In genomic region chr1:54816951-54817350, GRCh38 we compare ENCODE assay signal across 17 cellular contexts. TPM values are rescaled to one million over a fixed set of nuclear protein-coding genes. Genes with fewer than 3 reads are reported as not detected.
A peak's percentile ranks its signal among the peaks of the same experiment; 100 is the strongest.
DNase-seq lines count a peak whose midpoint lies in the region; ATAC-seq lines count a peak whose summit lies in the region.
"Had no signal": no experiment of that assay in that cellular context is flagged by ENCODE, and none has a peak within 500 bp of the region (broad histone marks: within the 10 kb centered on the region; RNA-seq: fewer than 3 reads in every experiment).

No MANE protein-coding gene starts in this region.

- CTCF ChIA-PET in activated CD8-positive, alpha-beta memory T cell treated with anti-CD3 and anti-CD28 coated beads, Interleukin-2, amount 10 ng/mL, durations not matched to agents 7 days and 5 days (lab: Charles Lee), result no interaction called here

- peaks cover 44% of the 10 kb centered on the region for H3K4me1 Mint-ChIP-seq in activated CD8-positive, alpha-beta memory T cell treated with anti-CD3 and anti-CD28 coated beads, Interleukin-2, amount 10 ng/mL, durations not matched to agents 7 days and 5 days
- H3K4me1 Mint-ChIP-seq in activated T-cell treated with anti-CD3 and anti-CD28 coated beads, Interleukin-2, amount 50 U/mL, for 4 hours (ENCODE audit: low read depth), result peaks cover 4% of the 10 kb centered on the region
- peaks cover 17 to 43% of the 10 kb centered on the region in 2 donors for H3K4me1 Mint-ChIP-seq in immature natural killer cell

- H3K27ac Mint-ChIP-seq in activated CD8-positive, alpha-beta memory T cell treated with anti-CD3 and anti-CD28 coated beads, Interleukin-2, amount 10 ng/mL, durations not matched to agents 7 days and 5 days, result no peak overlapping the region
- H3K27ac Mint-ChIP-seq in immature natural killer cell, result no peak overlapping the region
- H3K27ac Mint-ChIP-seq: CD14-positive monocyte, GM23338, H9 had no signal

- peaks cover 7% of the 10 kb centered on the region for H3K27me3 Mint-ChIP-seq in activated CD8-positive, alpha-beta memory T cell treated with anti-CD3 and anti-CD28 coated beads, Interleukin-2, amount 10 ng/mL, durations not matched to agents 7 days and 5 days
- no peaks in the 10 kb centered on the region for H3K27me3 Mint-ChIP-seq in activated T-cell treated with anti-CD3 and anti-CD28 coated beads, Interleukin-2, amount 50 U/mL, for 4 hours (ENCODE audit: low read depth)
- H3K27me3 Mint-ChIP-seq in immature natural killer cell (ENCODE audit: low read depth in 3 of 3), result peaks cover 0 to 5% (median 2%) of the 10 kb centered on the region in 3 donors
- H3K27me3 Mint-ChIP-seq: CD8-positive, alpha-beta memory T cell had no signal

- H3K36me3 Mint-ChIP-seq in activated CD8-positive, alpha-beta memory T cell treated with anti-CD3 and anti-CD28 coated beads, Interleukin-2, amount 10 ng/mL, durations not matched to agents 7 days and 5 days, result no peaks in the 10 kb centered on the region
- no peaks in the 10 kb centered on the region for H3K36me3 Mint-ChIP-seq in activated T-cell treated with anti-CD3 and anti-CD28 coated beads, Interleukin-2, amount 50 U/mL, for 4 hours (ENCODE audit: insufficient read depth)
- peaks cover 4 to 43% (median 21%) of the 10 kb centered on the region in 3 donors for H3K36me3 Mint-ChIP-seq in immature natural killer cell
- H3K36me3 Mint-ChIP-seq: CD14-positive monocyte; CD8-positive, alpha-beta memory T cell had no signal

- H3K9me3 Mint-ChIP-seq in activated CD8-positive, alpha-beta memory T cell treated with anti-CD3 and anti-CD28 coated beads, Interleukin-2, amount 10 ng/mL, durations not matched to agents 7 days and 5 days (ENCODE audit: low read depth), result no peaks in the 10 kb centered on the region
- no peaks in the 10 kb centered on the region for H3K9me3 Mint-ChIP-seq in activated T-cell treated with anti-CD3 and anti-CD28 coated beads, Interleukin-2, amount 50 U/mL, for 4 hours
- H3K9me3 Mint-ChIP-seq in immature natural killer cell, result no peaks in the 10 kb centered on the region
- H3K9me3 Mint-ChIP-seq: CD8-positive, alpha-beta memory T cell; GM23338 had no signal

- DNase-seq in NCI-H146 (lab: John Stamatoyannopoulos, UW) (peak; percentile 45), NCI-H146 treated with DMSO at 0.1 percent for 48 hours (lab: John Stamatoyannopoulos, UW; ENCODE audit: unreplicated experiment) (no peak), left lobe of liver (ENCODE audit: low spot score) (peak; percentile 19), ureter (ENCODE audit: low spot score) (peak; percentile 31), immature natural killer cell (no peak)
- DNase-seq in activated CD8-positive, alpha-beta memory T cell treated with anti-CD3 and anti-CD28 coated beads, Interleukin-2, amount 10 ng/mL, durations not matched to agents 7 days and 5 days, result peak; percentile 38
- DNase-seq in activated T-cell treated with anti-CD3 and anti-CD28 coated beads, Interleukin-2, amount 50 U/mL, for 4 hours, result no peak
- DNase-seq: Caco-2; CD8-positive, alpha-beta memory T cell; DND-41; GDM1; H9 had no signal

- H3K4me3 Mint-ChIP-seq in activated CD8-positive, alpha-beta memory T cell treated with anti-CD3 and anti-CD28 coated beads, Interleukin-2, amount 10 ng/mL, durations not matched to agents 7 days and 5 days, result no peak overlapping the region
- no peak overlapping the region for H3K4me3 Mint-ChIP-seq in activated T-cell treated with anti-CD3 and anti-CD28 coated beads, Interleukin-2, amount 50 U/mL, for 4 hours
- no peak overlapping the region for H3K4me3 Mint-ChIP-seq in immature natural killer cell
- H3K4me3 Mint-ChIP-seq: CD14-positive monocyte; CD8-positive, alpha-beta memory T cell; GM23338; H9 had no signal

- no peak for ATAC-seq in activated CD8-positive, alpha-beta memory T cell treated with anti-CD3 and anti-CD28 coated beads, Interleukin-2, amount 10 ng/mL, durations not matched to agents 7 days and 5 days
- no peak for ATAC-seq in left lobe of liver
- no peak for ATAC-seq in activated T-cell treated with anti-CD3 and anti-CD28 coated beads, Interleukin-2, amount 50 U/mL, for 4 hours
- ATAC-seq: GM23338, HepG2 had no signal

RNA-seq across cellular contexts. Expression of gene TTC22, which starts 15.8 kb away (rescaled TPM):
- total RNA-seq in activated CD8-positive, alpha-beta memory T cell treated with anti-CD3 and anti-CD28 coated beads, Interleukin-2, amount 10 ng/mL, durations not matched to agents 7 days and 5 days, result 10 to 100 TPM in 1 of 2 experiments, 1 to 10 TPM in 1; 9.1 to 17.9 TPM
- total RNA-seq in left lobe of liver (4.4 TPM), ureter (14.9 TPM)
- 1 to 10 TPM; 1.9 to 2.8 (median 2.0) TPM for total RNA-seq in activated T-cell treated with anti-CD3 and anti-CD28 coated beads, Interleukin-2, amount 50 U/mL, for 4 hours
- 10 to 100 TPM in 1 of 3 donors, 1 to 10 TPM in 2; 5.2 to 13.7 (median 5.6) TPM for polyA plus RNA-seq in immature natural killer cell
- total RNA-seq: A673, HepG2 had no signal
- polyA plus RNA-seq: BJ, HepG2 had no signal

RNA-seq across cellular contexts. Expression of gene PARS2, which starts 52.6 kb away (rescaled TPM):
- total RNA-seq in activated CD8-positive, alpha-beta memory T cell treated with anti-CD3 and anti-CD28 coated beads, Interleukin-2, amount 10 ng/mL, durations not matched to agents 7 days and 5 days, result 1 to 10 TPM; 5.0 to 6.4 TPM
- total RNA-seq in left lobe of liver, result 4.3 TPM
- total RNA-seq in ureter, result 6.2 TPM
- 1 to 10 TPM; 5.5 to 7.9 (median 6.1) TPM for total RNA-seq in activated T-cell treated with anti-CD3 and anti-CD28 coated beads, Interleukin-2, amount 50 U/mL, for 4 hours
- polyA plus RNA-seq in immature natural killer cell, result 1 to 10 TPM in 2 of 3 donors, under 1 TPM in 1; 0.89 to 4.0 (median 3.3) TPM

Comparison
In these comparisons a context has a peak if more than half of its experiments do, and no peak if none do; other contexts are left out.
1. DNase-seq: peak in NCI-H146 (single experiment), activated CD8-positive, alpha-beta memory T cell treated with anti-CD3 and anti-CD28 coated beads, Interleukin-2, amount 10 ng/mL, durations not matched to agents 7 days and 5 days (single experiment), left lobe of liver (single experiment) and ureter (single experiment); none in NCI-H146 treated with DMSO at 0.1 percent for 48 hours (single experiment), activated T-cell treated with anti-CD3 and anti-CD28 coated beads, Interleukin-2, amount 50 U/mL, for 4 hours (single experiment) and immature natural killer cell (0 of 3).